ENCODE assay signal across 8 cellular contexts in the genomic region with DNA sequence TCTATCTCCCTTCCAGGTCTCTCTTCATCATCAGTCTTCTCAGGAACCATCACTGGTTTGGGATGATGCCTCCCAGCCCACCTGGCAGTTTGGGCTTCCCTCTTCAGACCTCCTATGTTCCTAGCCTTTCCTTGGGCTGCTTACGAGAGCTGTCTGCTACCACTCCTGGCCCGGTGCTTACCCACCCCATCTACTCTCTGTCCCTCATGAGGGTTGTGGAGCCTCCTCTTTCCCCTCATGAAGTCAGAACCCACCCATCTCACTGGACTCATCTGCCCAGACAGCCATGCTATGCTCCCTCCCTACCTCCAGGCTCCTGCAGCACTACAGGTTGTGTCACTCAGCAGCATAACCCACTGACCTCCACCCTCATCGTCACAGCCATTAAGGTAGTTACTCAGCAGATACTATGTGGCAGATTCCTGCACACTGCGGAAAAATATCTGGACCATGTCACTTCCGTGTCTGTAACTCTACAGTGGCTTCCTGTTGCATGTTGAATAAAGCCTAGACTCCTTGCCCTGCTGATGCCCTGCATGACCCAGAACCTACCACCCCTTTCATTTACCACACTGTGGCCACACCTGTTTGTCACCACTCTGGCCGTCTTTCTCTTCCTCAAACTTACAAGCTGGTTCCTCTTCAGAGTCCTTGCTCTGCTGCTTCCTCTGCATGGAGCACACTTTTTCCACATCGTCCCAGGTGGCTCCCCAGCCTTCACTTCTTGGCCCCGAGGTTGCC. TPM values are rescaled to one million over a fixed set of nuclear protein-coding genes. Genes with fewer than 3 reads are reported as not detected.
DNase-seq lines count a peak whose midpoint lies in the region; ATAC-seq and TF ChIP-seq lines count a peak whose summit lies in the region.

No MANE protein-coding gene starts in this region.

- no peaks in the 10 kb centered on the region for H3K27me3 Mint-ChIP-seq in CD8-positive, alpha-beta T cell (ENCODE audit: low read depth)
- no peaks in the 10 kb centered on the region for H3K27me3 Mint-ChIP-seq in activated naive CD8-positive, alpha-beta T cell treated with anti-CD3 and anti-CD28 coated beads, Interleukin-2, amount 10 ng/mL, durations not matched to agents 7 days and 5 days

- peak overlapping the region; percentile 91 for H3K4me3 Mint-ChIP-seq in CD8-positive, alpha-beta T cell
- H3K4me3 Mint-ChIP-seq in activated naive CD8-positive, alpha-beta T cell treated with anti-CD3 and anti-CD28 coated beads, Interleukin-2, amount 10 ng/mL, durations not matched to agents 7 days and 5 days: peak overlapping the region; percentile 84

- peak overlapping the region; percentile 97 for H3K27ac Mint-ChIP-seq in CD8-positive, alpha-beta T cell
- H3K27ac Mint-ChIP-seq in activated naive CD8-positive, alpha-beta T cell treated with anti-CD3 and anti-CD28 coated beads, Interleukin-2, amount 10 ng/mL, durations not matched to agents 7 days and 5 days: peak overlapping the region; percentile 95

- peaks cover 13% of the 10 kb centered on the region for H3K36me3 ChIP-seq in CD8-positive, alpha-beta T cell (ENCODE audit: insufficient read depth, low read length)

- H3K4me3 ChIP-seq in CD8-positive, alpha-beta T cell (ENCODE audit: low read depth, low read length): peak overlapping the region; percentile 35
- peak overlapping the region; percentile 80 for H3K4me3 ChIP-seq in HL-60 (replicated peaks; ENCODE audit: insufficient read depth, low read length)
- no peak overlapping the region for H3K4me3 ChIP-seq in skin epidermis

- intact Hi-C loops in CD8-positive, alpha-beta T cell (cut with DNase I, micrococcal nuclease): loop anchor here in 1 of 2 experiments (10.0 kb wide), 1 partner anchor 1112 kb away; a partner anchor contains a TSS

- peaks cover 64% of the 10 kb centered on the region for H3K4me1 Mint-ChIP-seq in CD8-positive, alpha-beta T cell (ENCODE audit: low read depth)
- peaks cover 53% of the 10 kb centered on the region for H3K4me1 Mint-ChIP-seq in activated naive CD8-positive, alpha-beta T cell treated with anti-CD3 and anti-CD28 coated beads, Interleukin-2, amount 10 ng/mL, durations not matched to agents 7 days and 5 days

- DNase-seq in CD8-positive, alpha-beta T cell: peak in 2 of 7 experiments; percentile 41 to 60
- peak; percentile 93 to 95 for DNase-seq in HL-60 (ENCODE audit: low read depth in 1 of 2, low spot score in 1 of 2)
- peak; percentile 30 for DNase-seq in activated naive CD8-positive, alpha-beta T cell treated with anti-CD3 and anti-CD28 coated beads, Interleukin-2, amount 10 ng/mL, durations not matched to agents 7 days and 5 days
- DNase-seq in nucleus accumbens (lab: John Stamatoyannopoulos, UW): no peak
- DNase-seq in cerebellar nuclear complex (lab: John Stamatoyannopoulos, UW): no peak
- no peak for DNase-seq in activated effector memory CD4-positive, alpha-beta T cell treated with Interleukin-2 at 50 U/mL for 16 hours

- H3K27me3 ChIP-seq in CD8-positive, alpha-beta T cell (ENCODE audit: insufficient read depth, low read length): no peaks in the 10 kb centered on the region
- no peaks in the 10 kb centered on the region for H3K27me3 ChIP-seq in HL-60 (ENCODE audit: insufficient read depth, poor library complexity, severe bottlenecking)

- ATAC-seq in CD8-positive, alpha-beta T cell: peak; percentile 47
- ATAC-seq in GM19467 (IDR thresholded peaks at IDR 0.05; ENCODE audit: unreplicated experiment): peak; percentile 45
- ATAC-seq in activated naive CD8-positive, alpha-beta T cell treated with anti-CD3 and anti-CD28 coated beads, Interleukin-2, amount 10 ng/mL, durations not matched to agents 7 days and 5 days (ENCODE audit: low read depth): peak; percentile 55

- H3K9me3 ChIP-seq in CD8-positive, alpha-beta T cell (ENCODE audit: low read length): no peaks in the 10 kb centered on the region

- peaks cover 53% of the 10 kb centered on the region for H3K36me3 Mint-ChIP-seq in CD8-positive, alpha-beta T cell
- H3K36me3 Mint-ChIP-seq in activated naive CD8-positive, alpha-beta T cell treated with anti-CD3 and anti-CD28 coated beads, Interleukin-2, amount 10 ng/mL, durations not matched to agents 7 days and 5 days: peaks cover 18% of the 10 kb centered on the region

- no peaks in the 10 kb centered on the region for H3K9me3 Mint-ChIP-seq in CD8-positive, alpha-beta T cell
- H3K9me3 Mint-ChIP-seq in activated naive CD8-positive, alpha-beta T cell treated with anti-CD3 and anti-CD28 coated beads, Interleukin-2, amount 10 ng/mL, durations not matched to agents 7 days and 5 days: no peaks in the 10 kb centered on the region

- CTCF ChIA-PET in CD8-positive, alpha-beta T cell (lab: Charles Lee): interaction anchor here (1.0 kb wide), 1 partner anchor 35 kb away, joined by 3 read pairs; no protein-coding TSS in a partner anchor

- peaks cover 65% of the 10 kb centered on the region for H3K4me1 ChIP-seq in CD8-positive, alpha-beta T cell (ENCODE audit: insufficient read depth, low read length)

- POLR2A ChIA-PET in CD8-positive, alpha-beta T cell (lab: Charles Lee): interaction anchor here (0.6 to 7.4 kb wide), 4 partner anchors 19 to 35 kb away, joined by 3 to 62 read pairs (median 4); a partner anchor contains a TSS
- POLR2A ChIA-PET in activated naive CD8-positive, alpha-beta T cell treated with anti-CD3 and anti-CD28 coated beads, Interleukin-2, amount 10 ng/mL, durations not matched to agents 7 days and 5 days (lab: Charles Lee): interaction anchor here (0.5 to 2.4 kb wide), 7 partner anchors 12 to 212 kb away, joined by 3 to 22 read pairs (median 3); a partner anchor contains a TSS

- no peak for TF ChIP-seq CTCF in CD8-positive, alpha-beta T cell (IDR thresholded peaks at IDR 0.05)
- TF ChIP-seq CTCF in HL-60 (IDR thresholded peaks at IDR 0.05; ENCODE audit: insufficient read depth, low read length): no peak

- H3K27ac ChIP-seq in CD8-positive, alpha-beta T cell (ENCODE audit: low read depth, low read length): peak overlapping the region; percentile 73
- peak overlapping the region; percentile 93 for H3K27ac ChIP-seq in HL-60 (replicated peaks)
- H3K27ac ChIP-seq in skin epidermis: peak overlapping the region in 17 of 21 experiments; percentile 6 to 99 (median 95)

RNA-seq across cellular contexts. Expression of a gene that starts 2.0 kb away (rescaled TPM):
- total RNA-seq in CD8-positive, alpha-beta T cell: 10 to 100 TPM; 82.1 to 84.8 TPM
- total RNA-seq in activated naive CD8-positive, alpha-beta T cell treated with anti-CD3 and anti-CD28 coated beads, Interleukin-2, amount 10 ng/mL, durations not matched to agents 7 days and 5 days: 100 to 1,000 TPM; 152 to 157 TPM

RNA-seq across cellular contexts. Expression of a gene that starts 18.9 kb away (rescaled TPM):
- 1 to 10 TPM; 1.1 to 1.5 TPM for total RNA-seq in CD8-positive, alpha-beta T cell
- 1 to 10 TPM in 1 of 2 experiments, under 1 TPM in 1; 0.74 to 2.1 TPM for total RNA-seq in activated naive CD8-positive, alpha-beta T cell treated with anti-CD3 and anti-CD28 coated beads, Interleukin-2, amount 10 ng/mL, durations not matched to agents 7 days and 5 days

RNA-seq across cellular contexts. Expression of a gene that starts 35.8 kb away (rescaled TPM):
- total RNA-seq in CD8-positive, alpha-beta T cell: 10 to 100 TPM; 35.7 to 42.0 TPM
- 10 to 100 TPM; 51.0 to 54.5 TPM for total RNA-seq in activated naive CD8-positive, alpha-beta T cell treated with anti-CD3 and anti-CD28 coated beads, Interleukin-2, amount 10 ng/mL, durations not matched to agents 7 days and 5 days

RNA-seq across cellular contexts. Expression of a gene that starts 48.8 kb away (rescaled TPM):
- total RNA-seq in CD8-positive, alpha-beta T cell: not detected
- total RNA-seq in activated naive CD8-positive, alpha-beta T cell treated with anti-CD3 and anti-CD28 coated beads, Interleukin-2, amount 10 ng/mL, durations not matched to agents 7 days and 5 days: under 1 TPM in 1 of 2 experiments, not detected in 1; 0.11 TPM

RNA-seq across cellular contexts. Expression of a gene that starts 57.7 kb away (rescaled TPM):
- 10 to 100 TPM; 15.9 to 22.6 TPM for total RNA-seq in CD8-positive, alpha-beta T cell
- 10 to 100 TPM; 21.5 to 22.0 TPM for total RNA-seq in activated naive CD8-positive, alpha-beta T cell treated with anti-CD3 and anti-CD28 coated beads, Interleukin-2, amount 10 ng/mL, durations not matched to agents 7 days and 5 days

Comparison
In these comparisons a context has a peak if more than half of its experiments do, and no peak if none do; other contexts are left out.
1. DNase-seq: peak in HL-60 (2 of 2) and activated naive CD8-positive, alpha-beta T cell treated with anti-CD3 and anti-CD28 coated beads, Interleukin-2, amount 10 ng/mL, durations not matched to agents 7 days and 5 days (single experiment); none in nucleus accumbens (0 of 56), cerebellar nuclear complex (0 of 2) and activated effector memory CD4-positive, alpha-beta T cell treated with Interleukin-2 at 50 U/mL for 16 hours (single experiment).
2. H3K4me3 ChIP-seq: peak in CD8-positive, alpha-beta T cell (single experiment) and HL-60 (single experiment); none in skin epidermis (0 of 7).
3. Peak in every context shown above with its lines, with median percentiles within 50 percentile points of each other: ATAC-seq and H3K27ac ChIP-seq.